In the genomic region with DNA sequence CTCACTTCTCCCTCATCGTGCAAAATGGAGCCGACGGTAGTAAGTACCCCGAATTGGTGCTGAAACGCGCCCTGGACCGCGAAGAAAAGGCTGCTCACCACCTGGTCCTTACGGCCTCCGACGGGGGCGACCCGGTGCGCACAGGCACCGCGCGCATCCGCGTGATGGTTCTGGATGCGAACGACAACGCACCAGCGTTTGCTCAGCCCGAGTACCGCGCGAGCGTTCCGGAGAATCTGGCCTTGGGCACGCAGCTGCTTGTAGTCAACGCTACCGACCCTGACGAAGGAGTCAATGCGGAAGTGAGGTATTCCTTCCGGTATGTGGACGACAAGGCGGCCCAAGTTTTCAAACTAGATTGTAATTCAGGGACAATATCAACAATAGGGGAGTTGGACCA, we compare ENCODE assay signal across 12 cellular contexts. TPM values are rescaled to one million over a fixed set of nuclear protein-coding genes. Genes with fewer than 3 reads are reported as not detected.
DNase-seq lines count a peak whose midpoint lies in the region; ATAC-seq and TF ChIP-seq lines count a peak whose summit lies in the region.
"Had no signal": no experiment of that assay in that cellular context is flagged by ENCODE, and none has a peak within 500 bp of the region (broad histone marks: within the 10 kb centered on the region; RNA-seq: fewer than 3 reads in every experiment).

No MANE protein-coding gene starts in this region.

- H3K9me3 Mint-ChIP-seq in activated T-cell treated with anti-CD3 and anti-CD28 coated beads, Interleukin-2, amount 50 U/mL, for 72 hours: peaks cover 9 to 10% of the 10 kb centered on the region in 2 donors

- H3K27ac Mint-ChIP-seq in activated T-cell treated with anti-CD3 and anti-CD28 coated beads, Interleukin-2, amount 50 U/mL, for 72 hours: no peak overlapping the region

- H3K9me3 ChIP-seq in lower lobe of right lung (peaks cover 84% of the 10 kb centered on the region), ovary (peaks cover 8 to 54% of the 10 kb centered on the region in 2 donors)

- peaks cover 63% of the 10 kb centered on the region for H3K27me3 Mint-ChIP-seq in activated T-cell treated with anti-CD3 and anti-CD28 coated beads, Interleukin-2, amount 50 U/mL, for 72 hours (ENCODE audit: low read depth)

- H3K4me1 Mint-ChIP-seq in activated T-cell treated with anti-CD3 and anti-CD28 coated beads, Interleukin-2, amount 50 U/mL, for 72 hours (ENCODE audit: low read depth): peaks cover 21% of the 10 kb centered on the region

- TF ChIP-seq POLR2A in ovary (IDR thresholded peaks at IDR 0.05): no peak

- no peak overlapping the region for H3K27ac ChIP-seq in lower lobe of right lung
- no peak overlapping the region for H3K27ac ChIP-seq in ovary
- H3K27ac ChIP-seq: cardiac muscle cell, left lung had no signal

- peak overlapping the region; percentile 84 to 87 for H3K4me3 Mint-ChIP-seq in activated T-cell treated with anti-CD3 and anti-CD28 coated beads, Interleukin-2, amount 50 U/mL, for 72 hours

- DNase-seq in AG10803 (ENCODE audit: low read depth) (peak; percentile 18), lower lobe of right lung (no peak), NCI-H146 treated with DMSO at 0.1 percent for 48 hours (lab: John Stamatoyannopoulos, UW; ENCODE audit: unreplicated experiment) (no peak), NCI-H774 (lab: John Stamatoyannopoulos, UW) (no peak), ovary (no peak), G401 (ENCODE audit: low spot score) (no peak)
- DNase-seq in activated T-cell treated with anti-CD3 and anti-CD28 coated beads, Interleukin-2, amount 50 U/mL, for 72 hours: peak in 1 of 2 donors; percentile 31
- DNase-seq: DND-41, left lung, NCI-H1694 treated with DMSO at 0.1 percent for 48 hours had no signal

- H3K4me3 ChIP-seq in AG10803 (ENCODE audit: low read length) (peak overlapping the region; percentile 54), lower lobe of right lung (peak overlapping the region; percentile 28), ovary (no peak overlapping the region)
- H3K4me3 ChIP-seq: cardiac muscle cell had no signal

- WGBS in ovary, 3 donors: 12 to 22% (median 15%) methylated on average over 37 of the region's 37 CpGs

- no peaks in the 10 kb centered on the region for H3K4me1 ChIP-seq in lower lobe of right lung
- H3K4me1 ChIP-seq in ovary (ENCODE audit: insufficient read depth): no peaks in the 10 kb centered on the region

- H3K36me3 Mint-ChIP-seq in activated T-cell treated with anti-CD3 and anti-CD28 coated beads, Interleukin-2, amount 50 U/mL, for 72 hours (ENCODE audit: insufficient read depth in 2 of 2): peaks cover 13 to 23% of the 10 kb centered on the region in 2 donors

- in situ Hi-C loops in G401 (cut with HindIII; ENCODE audit: low sequenced_read_pairs): no loop called here

- H3K27me3 ChIP-seq in lower lobe of right lung (ENCODE audit: low read depth): peaks cover 11% of the 10 kb centered on the region
- no peaks in the 10 kb centered on the region for H3K27me3 ChIP-seq in ovary
- H3K27me3 ChIP-seq: cardiac muscle cell had no signal

- TF ChIP-seq CTCF in AG10803 (conservative IDR thresholded peaks at IDR 0.05; ENCODE audit: low read length): no peak
- no peak for TF ChIP-seq CTCF in lower lobe of right lung (IDR thresholded peaks at IDR 0.05)
- TF ChIP-seq CTCF in ovary (IDR thresholded peaks at IDR 0.05): no peak

- no peaks in the 10 kb centered on the region for H3K36me3 ChIP-seq in lower lobe of right lung
- H3K36me3 ChIP-seq in ovary: no peaks in the 10 kb centered on the region
- H3K36me3 ChIP-seq: cardiac muscle cell, left lung had no signal

- TF ChIP-seq EP300 in ovary (IDR thresholded peaks at IDR 0.05): no peak

- ATAC-seq in GM19395 (IDR thresholded peaks at IDR 0.05; ENCODE audit: unreplicated experiment): peak; percentile 65
- ATAC-seq in activated T-cell treated with anti-CD3 and anti-CD28 coated beads, Interleukin-2, amount 50 U/mL, for 72 hours (replicated peaks in 1 of 2): peak in 1 of 2 donors; percentile 37
- peak in 1 of 2 donors; percentile 42 for ATAC-seq in lower lobe of right lung

- intact Hi-C loops in lower lobe of right lung (cut with DNase I) (no loop called here), ovary (cut with DNase I) (no loop called here)

RNA-seq across cellular contexts. Expression of a gene that starts 1.0 kb away (rescaled TPM):
- total RNA-seq in activated T-cell treated with anti-CD3 and anti-CD28 coated beads, Interleukin-2, amount 50 U/mL, for 72 hours: under 1 TPM; 0.12 to 0.17 TPM
- total RNA-seq in lower lobe of right lung (5.9 TPM), ovary (10 to 100 TPM in 1 of 7 donors, 1 to 10 TPM in 6; 6.0 to 10.4 (median 8.2) TPM)
- polyA plus RNA-seq in ovary: 1 to 10 TPM; 2.0 to 4.5 TPM
- not detected in 2 replicates for total RNA-seq in G401 (2014; rRNA removed; shearing (Covaris generic))

RNA-seq across cellular contexts. Expression of a gene that starts 10.4 kb away (rescaled TPM):
- under 1 TPM in 1 of 2 donors, not detected in 1; 0.22 TPM for total RNA-seq in activated T-cell treated with anti-CD3 and anti-CD28 coated beads, Interleukin-2, amount 50 U/mL, for 72 hours
- total RNA-seq in lower lobe of right lung (3.2 TPM), ovary (1 to 10 TPM; 3.2 to 7.7 (median 5.7) TPM)
- polyA plus RNA-seq in ovary: 1 to 10 TPM; 1.4 to 2.6 TPM
- total RNA-seq in G401 (2014; rRNA removed; shearing (Covaris generic)): not detected in 2 replicates

RNA-seq across cellular contexts. Expression of a gene that starts 13.8 kb away (rescaled TPM):
- total RNA-seq in activated T-cell treated with anti-CD3 and anti-CD28 coated beads, Interleukin-2, amount 50 U/mL, for 72 hours: under 1 TPM in 1 of 2 donors, not detected in 1; 0.17 TPM
- total RNA-seq in lower lobe of right lung (15.9 TPM), ovary (10 to 100 TPM; 11.3 to 22.9 (median 20.0) TPM)
- 10 to 100 TPM in 1 of 2 donors, 1 to 10 TPM in 1; 8.0 to 19.9 TPM for polyA plus RNA-seq in ovary
- 0.68 TPM in 1 of 2 replicates, not detected in the other for total RNA-seq in G401 (2014; rRNA removed; shearing (Covaris generic))

RNA-seq across cellular contexts. Expression of a gene that starts 18.5 kb away (rescaled TPM):
- total RNA-seq in activated T-cell treated with anti-CD3 and anti-CD28 coated beads, Interleukin-2, amount 50 U/mL, for 72 hours: under 1 TPM; 0.12 TPM
- total RNA-seq in lower lobe of right lung (5.4 TPM), ovary (1 to 10 TPM; 5.0 to 9.7 (median 8.1) TPM)
- 1 to 10 TPM; 1.3 to 3.9 TPM for polyA plus RNA-seq in ovary
- total RNA-seq in G401 (2014; rRNA removed; shearing (Covaris generic)): 0.31 and 0.71 TPM in 2 replicates

RNA-seq across cellular contexts. Expression of a gene that starts 23.5 kb away (rescaled TPM):
- total RNA-seq in activated T-cell treated with anti-CD3 and anti-CD28 coated beads, Interleukin-2, amount 50 U/mL, for 72 hours: under 1 TPM in 1 of 2 donors, not detected in 1; 0.09 TPM
- total RNA-seq in lower lobe of right lung: 7.7 TPM
- total RNA-seq in ovary: 10 to 100 TPM in 6 of 7 donors, 1 to 10 TPM in 1; 9.8 to 18.1 (median 14.4) TPM
- polyA plus RNA-seq in ovary: 10 to 100 TPM in 1 of 2 donors, 1 to 10 TPM in 1; 7.0 to 12.3 TPM
- total RNA-seq in G401 (2014; rRNA removed; shearing (Covaris generic)): not detected in 2 replicates
